22 cellular contexts compared by ENCODE assay signal in the genomic region with DNA sequence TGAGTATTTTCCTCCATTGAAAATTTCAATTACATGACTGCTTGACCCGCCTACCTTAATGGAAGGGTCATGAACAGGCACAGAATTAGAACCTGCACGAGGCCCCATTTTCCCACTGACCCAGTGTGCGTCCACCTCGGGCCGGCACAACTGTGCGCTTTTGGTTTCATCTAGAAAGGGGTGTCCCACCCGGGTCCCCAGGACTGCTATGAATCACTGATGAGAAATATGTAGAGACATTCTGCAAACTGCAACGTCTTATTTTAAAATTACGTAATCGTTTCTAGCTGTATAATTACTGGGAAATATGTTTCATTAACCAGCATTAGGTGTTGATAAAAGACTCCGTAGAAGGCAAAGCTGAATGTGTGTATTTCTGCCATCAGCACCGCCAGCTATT.
"Had no signal": no experiment of that assay in that cellular context is flagged by ENCODE, and none has a peak within 500 bp of the region (broad histone marks: within the 10 kb centered on the region; RNA-seq: fewer than 3 reads in every experiment).

No MANE protein-coding gene starts in this region.

- H3K9ac ChIP-seq: KMS-11 had no signal

- ATAC-seq: K562, Panc1, PC-3 had no signal

- DNase-seq: Kasumi-1; MM.1S; NCI-H1436; NCI-H1694; NCI-H187 treated with DMSO at 0.1 percent for 48 hours; NCI-H2029 treated with DMSO at 0.1 percent for 48 hours; NCI-H2171 treated with DMSO at 0.1 percent for 48 hours; NCI-H345; NCI-H446 treated with DMSO at 0.1 percent for 48 hours; NCI-H510A treated with DMSO at 0.1 percent for 48 hours; NK-92 treated with Interleukin-12 subunit alpha and Interleukin-12 subunit beta, amount 100 ng/mL, for 24 hours; PC-3; Right ventricle myocardium superior; SIG-M5 had no signal

- H3K36me3 Mint-ChIP-seq: IgD-negative memory B cell had no signal

- H3K27ac Mint-ChIP-seq: IgD-negative memory B cell had no signal

- H3K4me3 Mint-ChIP-seq: IgD-negative memory B cell had no signal

- H3K4me1 Mint-ChIP-seq: IgD-negative memory B cell had no signal

- H3K36me3 ChIP-seq: SJSA1 had no signal

- H3K4me3 ChIP-seq: K562, SJSA1, SK-N-MC had no signal

- H3K27me3 Mint-ChIP-seq: IgD-negative memory B cell had no signal

- H3K27me3 ChIP-seq: SJSA1 had no signal

- H3K27ac ChIP-seq: HL-60, KMS-11, RWPE1, SJSA1, SK-N-MC had no signal

- H3K4me1 ChIP-seq: SJSA1 had no signal

- H3K4me2 ChIP-seq: KMS-11 had no signal
